Comparison of ENCODE assay signal across 8 cellular contexts in genomic region chr10:78973901-78974408, GRCh38.
DNase-seq lines count a peak whose midpoint lies in the region; ATAC-seq and TF ChIP-seq lines count a peak whose summit lies in the region.

No MANE protein-coding gene starts in this region.

- H3K4me3 ChIP-seq in epithelial cell of proximal tubule (ENCODE audit: low read depth, low read length) = peak overlapping the region; percentile 49

- DNase-seq in Ammon's horn (ENCODE audit: low spot score) (peak; percentile 88), GM19238 (ENCODE audit: insufficient read length, low spot score) (peak; percentile 39), NCI-H446 (lab: John Stamatoyannopoulos, UW) (peak; percentile 75 to 80), epithelial cell of proximal tubule (ENCODE audit: low read depth) (no peak), mucosa of gallbladder (ENCODE audit: low spot score) (peak; percentile 58)
- DNase-seq in activated CD8-positive, alpha-beta memory T cell treated with anti-CD3 and anti-CD28 coated beads for 48 hours (ENCODE audit: low read depth in 2 of 3, low spot score in 2 of 3) = peak in 2 of 3 experiments; percentile 32 to 34

- no peaks in the 10 kb centered on the region for H3K36me3 Mint-ChIP-seq in stimulated activated naive CD8-positive, alpha-beta T cell treated with anti-CD3 and anti-CD28 coated beads, Interleukin-15, Interleukin-2, amounts not matched to agents 100 ng/mL and 50 ng/mL, for 24 hours (ENCODE audit: low read depth)

- TF ChIP-seq CTCF in epithelial cell of proximal tubule (conservative IDR thresholded peaks at IDR 0.05; ENCODE audit: low read depth, low read length) = no peak

- H3K4me3 Mint-ChIP-seq in stimulated activated naive CD8-positive, alpha-beta T cell treated with anti-CD3 and anti-CD28 coated beads, Interleukin-15, Interleukin-2, amounts not matched to agents 100 ng/mL and 50 ng/mL, for 24 hours = peak overlapping the region; percentile 91

- peak; percentile 29 for ATAC-seq in HG03378 (IDR thresholded peaks at IDR 0.05; ENCODE audit: unreplicated experiment)

- no peaks in the 10 kb centered on the region for H3K27me3 Mint-ChIP-seq in stimulated activated naive CD8-positive, alpha-beta T cell treated with anti-CD3 and anti-CD28 coated beads, Interleukin-15, Interleukin-2, amounts not matched to agents 100 ng/mL and 50 ng/mL, for 24 hours

- H3K9me3 Mint-ChIP-seq in stimulated activated naive CD8-positive, alpha-beta T cell treated with anti-CD3 and anti-CD28 coated beads, Interleukin-15, Interleukin-2, amounts not matched to agents 100 ng/mL and 50 ng/mL, for 24 hours = no peaks in the 10 kb centered on the region

- H3K27ac Mint-ChIP-seq in stimulated activated naive CD8-positive, alpha-beta T cell treated with anti-CD3 and anti-CD28 coated beads, Interleukin-15, Interleukin-2, amounts not matched to agents 100 ng/mL and 50 ng/mL, for 24 hours = peak overlapping the region; percentile 100

- H3K4me1 Mint-ChIP-seq in stimulated activated naive CD8-positive, alpha-beta T cell treated with anti-CD3 and anti-CD28 coated beads, Interleukin-15, Interleukin-2, amounts not matched to agents 100 ng/mL and 50 ng/mL, for 24 hours (ENCODE audit: low read depth) = peaks cover 45% of the 10 kb centered on the region
